ENCODE assay signal across 8 cellular contexts in genomic region chr5:83471405-83472212, GRCh38. TPM values are rescaled to one million over a fixed set of nuclear protein-coding genes. Genes with fewer than 3 reads are reported as not detected.
A peak's percentile ranks its signal among the peaks of the same experiment; 100 is the strongest.
DNase-seq lines count a peak whose midpoint lies in the region; ATAC-seq, FAIRE-seq and TF ChIP-seq lines count a peak whose summit lies in the region.

Gene VCAN, plus strand, starts transcription at chr5:83471744. Its CDS starts 11,775 bp downstream, at chr5:83483519.

- BruUV-seq in endothelial cell of umbilical vein (replicated peaks; lab: Mats Ljungman, UMichigan): no TSS peak

- peaks cover 35% of the 10 kb centered on the region for H3K79me2 ChIP-seq in SK-N-SH (ENCODE audit: insufficient read depth)
- H3K79me2 ChIP-seq in endothelial cell of umbilical vein (ENCODE audit: control insufficient read depth, insufficient read depth, low read length): no peaks in the 10 kb centered on the region

- POLR2A ChIA-PET in SK-N-SH (lab: Yijun Ruan, JAX): no interaction called here
- POLR2A ChIA-PET in endothelial cell of umbilical vein (lab: Charles Lee): interaction anchor here (0.5 kb wide), 1 partner anchor 988 kb away, joined by 3 read pairs; no protein-coding TSS in a partner anchor

- peaks cover 69% of the 10 kb centered on the region for H3K27me3 Mint-ChIP-seq in activated naive CD4-positive, alpha-beta T cell treated with anti-CD3 and anti-CD28 coated beads, Interleukin-2, amount 50 U/mL, for 24 hours
- peaks cover 85% of the 10 kb centered on the region for H3K27me3 Mint-ChIP-seq in activated naive CD4-positive, alpha-beta T cell treated with anti-CD3 and anti-CD28 coated beads, Interleukin-2, amount 10 ng/mL, durations not matched to agents 7 days and 5 days

- dilution Hi-C loops in endothelial cell of umbilical vein (cut with MboI; ENCODE audit: extremely low pct_ligation_motif_present, low sequenced_read_pairs): no loop called here

- H3K27me3 ChIP-seq in SK-N-SH (ENCODE audit: insufficient read depth) (no peaks in the 10 kb centered on the region), endothelial cell of umbilical vein (ENCODE audit: control insufficient read depth in 2 of 2, insufficient read depth in 2 of 2, low read length in 2 of 2) (peaks cover 61 to 86% of the 10 kb centered on the region in 2 experiments), thyroid gland (peaks cover 28% of the 10 kb centered on the region)

- TF ChIP-seq POLR2A in endothelial cell of umbilical vein (IDR thresholded peaks at IDR 0.05; ENCODE audit: low read depth, low read length): no peak
- no peak for TF ChIP-seq POLR2A in thyroid gland (IDR thresholded peaks at IDR 0.05)

- peaks cover 23% of the 10 kb centered on the region for H3F3A ChIP-seq in SK-N-SH (replicated peaks; ENCODE audit: insufficient read depth)

- H3K4me3 Mint-ChIP-seq in activated naive CD4-positive, alpha-beta T cell treated with anti-CD3 and anti-CD28 coated beads, Interleukin-2, amount 50 U/mL, for 24 hours: peak within 1 kb of the TSS; percentile 47
- H3K4me3 Mint-ChIP-seq in activated naive CD4-positive, alpha-beta T cell treated with anti-CD3 and anti-CD28 coated beads, Interleukin-2, amount 10 ng/mL, durations not matched to agents 7 days and 5 days: no peak within 1 kb of the TSS

- H3K4me3 ChIP-seq in SK-N-SH (ENCODE audit: low read depth in 2 of 2, low read length in 1 of 2) (peak within 1 kb of the TSS; percentile 67 to 95), endothelial cell of umbilical vein (replicated peaks in 1 of 3; ENCODE audit: insufficient read depth in 1 of 3, low read depth in 1 of 3, low read length in 3 of 3) (peak within 1 kb of the TSS in 2 of 3 experiments; percentile 11 to 25), thyroid gland (replicated peaks in 1 of 3) (peak within 1 kb of the TSS in 1 of 3 donors; percentile 29)

- H3K36me3 ChIP-seq in SK-N-SH (replicated peaks in 1 of 2; ENCODE audit: control insufficient read depth in 1 of 2, insufficient read depth in 2 of 2, low read length in 1 of 2): no peaks in the 10 kb centered on the region
- no peaks in the 10 kb centered on the region for H3K36me3 ChIP-seq in endothelial cell of umbilical vein (ENCODE audit: control insufficient read depth in 2 of 2, extremely low read depth in 1 of 2, insufficient read depth in 2 of 2, low read length in 2 of 2)
- H3K36me3 ChIP-seq in thyroid gland: no peaks in the 10 kb centered on the region

- intact Hi-C loops in endothelial cell of umbilical vein (cut with micrococcal nuclease): loop anchor here (2.0 to 5.0 kb wide), 4 partner anchors 83 to 1064 kb away; partner anchors contain the start of genes TMEM167A and XRCC4
- intact Hi-C loops in thyroid gland (cut with DNase I): no loop called here

- no peak for FAIRE-seq in endothelial cell of umbilical vein (lab: Jason Lieb, UNC)

- no peak for DNase-seq in activated naive CD4-positive, alpha-beta T cell treated with anti-CD3 and anti-CD28 coated beads, Interleukin-2, amount 10 ng/mL, durations not matched to agents 7 days and 5 days
- peak; percentile 59 for DNase-seq in SK-N-SH
- DNase-seq in endothelial cell of umbilical vein (ENCODE audit: low read depth, low spot score): no peak
- no peak for DNase-seq in mesenteric fat pad (ENCODE audit: low spot score)
- peak; percentile 7 to 18 for DNase-seq in thyroid gland
- DNase-seq in activated naive CD4-positive, alpha-beta T cell (lab: John Stamatoyannopoulos, UW): no peak

- H3K4me1 Mint-ChIP-seq in activated naive CD4-positive, alpha-beta T cell treated with anti-CD3 and anti-CD28 coated beads, Interleukin-2, amount 50 U/mL, for 24 hours: peaks cover 27% of the 10 kb centered on the region
- H3K4me1 Mint-ChIP-seq in activated naive CD4-positive, alpha-beta T cell treated with anti-CD3 and anti-CD28 coated beads, Interleukin-2, amount 10 ng/mL, durations not matched to agents 7 days and 5 days: peaks cover 36% of the 10 kb centered on the region

- H3K27ac Mint-ChIP-seq in activated naive CD4-positive, alpha-beta T cell treated with anti-CD3 and anti-CD28 coated beads, Interleukin-2, amount 50 U/mL, for 24 hours: no peak within 1 kb of the TSS
- no peak within 1 kb of the TSS for H3K27ac Mint-ChIP-seq in activated naive CD4-positive, alpha-beta T cell treated with anti-CD3 and anti-CD28 coated beads, Interleukin-2, amount 10 ng/mL, durations not matched to agents 7 days and 5 days

- H3K9me1 ChIP-seq in endothelial cell of umbilical vein (replicated peaks; ENCODE audit: control insufficient read depth, extremely low read depth, insufficient read depth, low read length): no peaks in the 10 kb centered on the region

- H2AFZ ChIP-seq in SK-N-SH (ENCODE audit: low read depth) (peak within 1 kb of the TSS; percentile 54), endothelial cell of umbilical vein (ENCODE audit: low read depth, low read length) (peak within 1 kb of the TSS; percentile 100)

- H3K9me2 ChIP-seq in SK-N-SH: no peaks in the 10 kb centered on the region

- no peaks in the 10 kb centered on the region for H3K9me3 Mint-ChIP-seq in activated naive CD4-positive, alpha-beta T cell treated with anti-CD3 and anti-CD28 coated beads, Interleukin-2, amount 50 U/mL, for 24 hours
- H3K9me3 Mint-ChIP-seq in activated naive CD4-positive, alpha-beta T cell treated with anti-CD3 and anti-CD28 coated beads, Interleukin-2, amount 10 ng/mL, durations not matched to agents 7 days and 5 days: no peaks in the 10 kb centered on the region

- TF ChIP-seq EP300 in SK-N-SH (IDR thresholded peaks at IDR 0.05; ENCODE audit: borderline replicate concordance in 1 of 2, low read depth in 1 of 2, low read length in 1 of 2): no peak

- H3K4me2 ChIP-seq in SK-N-SH (peak within 1 kb of the TSS; percentile 92), endothelial cell of umbilical vein (ENCODE audit: insufficient read depth, low read length) (peak within 1 kb of the TSS; percentile 98)

- H3K36me3 Mint-ChIP-seq in activated naive CD4-positive, alpha-beta T cell treated with anti-CD3 and anti-CD28 coated beads, Interleukin-2, amount 50 U/mL, for 24 hours: no peaks in the 10 kb centered on the region
- peaks cover 2% of the 10 kb centered on the region for H3K36me3 Mint-ChIP-seq in activated naive CD4-positive, alpha-beta T cell treated with anti-CD3 and anti-CD28 coated beads, Interleukin-2, amount 10 ng/mL, durations not matched to agents 7 days and 5 days

- no peak for TF ChIP-seq RAD21 in SK-N-SH (IDR thresholded peaks at IDR 0.05; ENCODE audit: low read length)

- peak within 1 kb of the TSS; percentile 92 to 93 for H3K27ac ChIP-seq in SK-N-SH (ENCODE audit: low read depth in 2 of 2, low read length in 1 of 2)
- no peak within 1 kb of the TSS for H3K27ac ChIP-seq in endothelial cell of umbilical vein (ENCODE audit: insufficient read depth, low read depth, low read length)
- H3K27ac ChIP-seq in thyroid gland: peak within 1 kb of the TSS in 1 of 3 donors; percentile 42

- TF ChIP-seq CTCF in SK-N-SH (IDR thresholded peaks at IDR 0.05) (no peak), endothelial cell of umbilical vein (IDR thresholded peaks at IDR 0.05; ENCODE audit: extremely low read depth in 1 of 2, insufficient read depth in 1 of 2, low read depth in 1 of 2, low read length in 2 of 2) (no peak), thyroid gland (IDR thresholded peaks at IDR 0.05) (no peak)

- H3K9me3 ChIP-seq in SK-N-SH: no peaks in the 10 kb centered on the region
- H3K9me3 ChIP-seq in endothelial cell of umbilical vein (replicated peaks; ENCODE audit: control insufficient read depth, insufficient read depth, low read length): no peaks in the 10 kb centered on the region
- H3K9me3 ChIP-seq in thyroid gland: no peaks in the 10 kb centered on the region

- H4K20me1 ChIP-seq in SK-N-SH (ENCODE audit: insufficient read depth): no peaks in the 10 kb centered on the region; the same call in 1 of the 2 replicates
- H4K20me1 ChIP-seq in endothelial cell of umbilical vein (replicated peaks; ENCODE audit: control insufficient read depth, extremely low read depth, insufficient read depth, low read length): no peaks in the 10 kb centered on the region

- no peak for ATAC-seq in HG03354 (IDR thresholded peaks at IDR 0.05; ENCODE audit: poor library complexity, severe bottlenecking, unreplicated experiment)

- WGBS in SK-N-SH (ENCODE audit: low lambda C conversion rate): under 1% methylated on average over 20 of the region's 43 CpGs
- 2 to 4% methylated on average over 31 to 39 of the region's 43 CpGs for WGBS in thyroid gland, 2 donors

- H3K4me1 ChIP-seq in SK-N-SH (ENCODE audit: control insufficient read depth in 1 of 2, insufficient read depth in 2 of 2, low read depth in 1 of 2, low read length in 1 of 2) (peaks cover 8% of the 10 kb centered on the region in 2 experiments; a peak in 3 of 4 replicates), endothelial cell of umbilical vein (ENCODE audit: control insufficient read depth, extremely low read depth, insufficient read depth, low read length) (peaks cover 35% of the 10 kb centered on the region), thyroid gland (peaks cover 10 to 40% of the 10 kb centered on the region in 2 donors)

- H3K9ac ChIP-seq in SK-N-SH: peak within 1 kb of the TSS; percentile 93
- no peak within 1 kb of the TSS for H3K9ac ChIP-seq in endothelial cell of umbilical vein (replicated peaks; ENCODE audit: extremely low read depth, insufficient read depth, low read length)

- CTCF ChIA-PET in activated naive CD4-positive, alpha-beta T cell treated with anti-CD3 and anti-CD28 coated beads, Interleukin-2, amount 10 ng/mL, durations not matched to agents 7 days and 5 days (lab: Charles Lee): interaction anchor here (1.5 kb wide), 1 partner anchor 396 kb away, joined by 4 read pairs; no protein-coding TSS in a partner anchor
- CTCF ChIA-PET in SK-N-SH (lab: Yijun Ruan, JAX): interaction anchor here (0.6 to 3.3 kb wide), 14 partner anchors 10 to 1158 kb away, joined by 3 to 32 read pairs (median 4); no protein-coding TSS in a partner anchor
- CTCF ChIA-PET in endothelial cell of umbilical vein (lab: Charles Lee): interaction anchor here (0.9 to 1.3 kb wide), 5 partner anchors 41 to 1119 kb away, joined by 3 to 4 read pairs (median 3); no protein-coding TSS in a partner anchor

TF ChIP-seq in SK-N-SH, 30 proteins besides CTCF, POLR2A, EP300 and RAD21 (continues in another document):
- TF ChIP-seq GATA2 (CRISPR knock-in tag; IDR thresholded peaks at IDR 0.05): no peak

RNA-seq across cellular contexts. Expression of gene VCAN, which starts in this region (rescaled TPM):
- 142 and 147 TPM in 2 replicates for polyA plus RNA-seq in SK-N-SH (2012; rRNA removed)
- 128 and 146 TPM in 2 replicates for polyA plus RNA-seq in SK-N-SH (2012; cell fraction: cytosol; rRNA removed)
- polyA plus RNA-seq in SK-N-SH (2012; cell fraction: nucleus; rRNA removed): 105 and 212 TPM in 2 replicates
- 0.35 and 0.72 TPM in 2 replicates for total RNA-seq in endothelial cell of umbilical vein
- polyA plus RNA-seq in endothelial cell of umbilical vein: 0.56 and 1.2 TPM in 2 replicates
- 0.21 and 0.62 TPM in 2 replicates for polyA plus RNA-seq in endothelial cell of umbilical vein (2011; cell fraction: cytosol; rRNA removed)
- polyA plus RNA-seq in endothelial cell of umbilical vein (2011; cell fraction: nucleus; rRNA removed): 0.88 TPM in 2 replicates
- polyA plus RNA-seq in endothelial cell of umbilical vein (2012): 3.3 and 4.0 TPM in 2 replicates
- polyA minus RNA-seq in endothelial cell of umbilical vein: 2.8 and 5.6 TPM in 2 replicates
- not detected for polyA minus RNA-seq in endothelial cell of umbilical vein (2011; cell fraction: cytosol; rRNA and poly(A)+ RNA removed)
- polyA minus RNA-seq in endothelial cell of umbilical vein (2011; cell fraction: nucleus; rRNA and poly(A)+ RNA removed): 1.6 and 1.8 TPM in 2 replicates
- 224 TPM for total RNA-seq in mesenteric fat pad
- 10 to 100 TPM in 3 of 4 donors, 1 to 10 TPM in 1; 9.7 to 50.1 (median 33.1) TPM for total RNA-seq in thyroid gland

Comparison
In these comparisons a context has a peak if more than half of its experiments do, and no peak if none do; other contexts are left out.
1. RNA of gene VCAN (polyA plus RNA-seq): 105 to 212 TPM in SK-N-SH; 0.21 to 4.0 TPM in endothelial cell of umbilical vein; every median in the first group is over 10 times any median in the second.
2. DNase-seq: peak in SK-N-SH (single experiment) and thyroid gland (2 of 2); none in activated naive CD4-positive, alpha-beta T cell treated with anti-CD3 and anti-CD28 coated beads, Interleukin-2, amount 10 ng/mL, durations not matched to agents 7 days and 5 days (single experiment), endothelial cell of umbilical vein (single experiment), mesenteric fat pad (single experiment) and activated naive CD4-positive, alpha-beta T cell (0 of 4).